In genomic region chr18:26085056-26085455, GRCh38 we compare ENCODE assay signal across 20 cellular contexts. TPM values are rescaled to one million over a fixed set of nuclear protein-coding genes. Genes with fewer than 3 reads are reported as not detected.
DNase-seq lines count a peak whose midpoint lies in the region; ATAC-seq and TF ChIP-seq lines count a peak whose summit lies in the region.
"Had no signal": no experiment of that assay in that cellular context is flagged by ENCODE, and none has a peak within 500 bp of the region (broad histone marks: within the 10 kb centered on the region; RNA-seq: fewer than 3 reads in every experiment).

No MANE protein-coding gene starts in this region.

- TF ChIP-seq CTCF in NB4 (IDR thresholded peaks at IDR 0.05; ENCODE audit: low read depth, low read length), result no peak
- no peak for TF ChIP-seq CTCF in fibroblast of pulmonary artery (IDR thresholded peaks at IDR 0.05; ENCODE audit: low read length, missing control alignments)
- no peak for TF ChIP-seq CTCF in testis (IDR thresholded peaks at IDR 0.05)
- TF ChIP-seq CTCF in left lung (IDR thresholded peaks at IDR 0.05), result no peak

- no peaks in the 10 kb centered on the region for H3K9me3 ChIP-seq in testis
- no peaks in the 10 kb centered on the region for H3K9me3 ChIP-seq in left lung
- H3K9me3 ChIP-seq: BE2C, BLaER1 had no signal

- H3K27me3 ChIP-seq in testis (no peaks in the 10 kb centered on the region), left lung (no peaks in the 10 kb centered on the region)
- H3K27me3 ChIP-seq: BE2C, BLaER1 had no signal

- intact Hi-C loops in testis (cut with DNase I; ENCODE audit: low total_unique reads) (no loop called here), left lung (cut with DNase I) (no loop called here)

- TF ChIP-seq POLR2A in NB4 (IDR thresholded peaks at IDR 0.05; ENCODE audit: extremely low read depth, insufficient read length) (no peak), testis (IDR thresholded peaks at IDR 0.05) (no peak)

- DNase-seq in NB4 (ENCODE audit: low read depth) (no peak), fibroblast of pulmonary artery (ENCODE audit: low read depth) (peak; percentile 23), testis (peak; percentile 80), DMS 273 treated with DMSO at 0.1 percent for 48 hours (lab: John Stamatoyannopoulos, UW) (no peak), HPDE6-E6E7 (ENCODE audit: extremely low spot score) (no peak), left lung (no peak)
- DNase-seq: 8988T; ACHN; BE2C; C1 segment of cervical spinal cord; CD4-positive, alpha-beta memory T cell; CD4-positive, CD25-positive, alpha-beta regulatory T cell; CD8-positive, alpha-beta memory T cell; COR-L47; DMS79 treated with DMSO at 0.1 percent for 48 hours; GF-D8 had no signal

- peaks cover 10% of the 10 kb centered on the region for H3K4me1 ChIP-seq in testis
- peaks cover 0 to 30% of the 10 kb centered on the region in 2 donors for H3K4me1 ChIP-seq in left lung
- H3K4me1 ChIP-seq: BE2C had no signal

- H3K27ac ChIP-seq in testis, result peak overlapping the region in 1 of 2 donors; percentile 50
- no peak overlapping the region for H3K27ac ChIP-seq in left lung
- H3K27ac ChIP-seq: BLaER1 had no signal

- 73 to 83% methylated on average over 5 of the region's 5 CpGs for WGBS in testis, 2 donors

- no peaks in the 10 kb centered on the region for H3K36me3 ChIP-seq in testis (ENCODE audit: low read depth, missing control alignments)
- H3K36me3 ChIP-seq in left lung, result peaks cover 0 to 57% of the 10 kb centered on the region in 2 donors
- H3K36me3 ChIP-seq: BE2C had no signal

- H3K4me3 ChIP-seq in NB4 (ENCODE audit: low read depth, low read length) (peak overlapping the region; percentile 6), fibroblast of pulmonary artery (replicated peaks; ENCODE audit: low read depth, low read length) (no peak overlapping the region), testis (no peak overlapping the region), left lung (no peak overlapping the region)
- H3K4me3 ChIP-seq: BLaER1, GM12878 had no signal

- ATAC-seq in left lung, result no peak
- ATAC-seq: GM12878 had no signal

RNA-seq across cellular contexts. Expression of gene SS18, which starts 5.4 kb away (rescaled TPM):
- 100 to 1,000 TPM; 198 to 242 TPM for total RNA-seq in testis
- polyA plus RNA-seq in testis (ENCODE audit: insufficient read depth, low read depth, low replicate concordance), result 81.9 TPM
- 10 to 100 TPM; 56.9 to 58.5 TPM for total RNA-seq in left lung

RNA-seq across cellular contexts. Expression of gene PSMA8, which starts 48.6 kb away (rescaled TPM):
- total RNA-seq in testis, result 10 to 100 TPM; 13.1 to 20.1 TPM
- polyA plus RNA-seq in testis (ENCODE audit: insufficient read depth, low read depth, low replicate concordance), result 36.1 TPM
- total RNA-seq in left lung, result under 1 TPM in 1 of 2 donors, not detected in 1; 0.15 TPM
- total RNA-seq: A673, GM12878 had no signal
- polyA plus RNA-seq: AG04450 had no signal

Comparison
In these comparisons a context has a peak if more than half of its experiments do, and no peak if none do; other contexts are left out.
1. DNase-seq: peak in fibroblast of pulmonary artery (single experiment) and testis (single experiment); none in NB4 (single experiment), DMS 273 treated with DMSO at 0.1 percent for 48 hours (single experiment), HPDE6-E6E7 (single experiment) and left lung (0 of 2).
2. RNA of gene PSMA8, which starts 48.6 kb away (total RNA-seq): 13.1 to 20.1 TPM in testis; 0.15 TPM in left lung; every median in the first group is over 10 times any median in the second.